Comparison of ENCODE assay signal across 21 cellular contexts in the genomic region with DNA sequence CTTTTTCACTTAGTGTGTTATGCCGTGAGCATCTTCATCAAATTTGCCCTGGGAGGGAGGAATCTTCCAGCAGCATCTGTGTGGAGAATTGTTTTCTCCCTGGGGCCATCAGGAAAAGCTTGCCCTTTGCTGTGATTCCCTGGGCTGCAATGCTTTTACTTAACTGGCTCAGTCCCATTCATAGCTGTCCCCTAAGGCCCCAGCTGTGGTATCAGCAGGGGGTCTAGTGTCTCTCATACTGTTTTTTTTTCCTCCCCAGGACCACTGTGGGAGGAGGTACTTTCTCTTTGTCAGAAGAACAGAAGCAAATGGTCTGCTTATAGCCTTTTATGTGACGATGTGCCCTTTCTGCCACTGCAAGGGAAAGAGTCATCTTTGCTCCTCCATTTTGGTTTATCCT.
DNase-seq lines count a peak whose midpoint lies in the region; ATAC-seq lines count a peak whose summit lies in the region.
"Had no signal": no experiment of that assay in that cellular context is flagged by ENCODE, and none has a peak within 500 bp of the region (broad histone marks: within the 10 kb centered on the region; RNA-seq: fewer than 3 reads in every experiment).

No MANE protein-coding gene starts in this region.

- DNase-seq in COR-L47 (lab: John Stamatoyannopoulos, UW) (peak; percentile 61), ELF-1 (ENCODE audit: low read depth, low spot score) (peak; percentile 87), NCI-H345 treated with DMSO at 0.1 percent for 48 hours (lab: John Stamatoyannopoulos, UW; ENCODE audit: unreplicated experiment) (peak; percentile 76), iPS DF 19.7 (ENCODE audit: low read depth, low spot score) (peak; percentile 20), islet precursor cell (no peak)
- DNase-seq in activated T-cell treated with anti-CD3 and anti-CD28 coated beads, Interleukin-2, amount 50 U/mL, for 72 hours: no peak
- DNase-seq: activated CD4-positive, alpha-beta T cell treated with anti-CD3 and anti-CD28 coated beads, Interleukin-2, amount 50 U/mL, for 4 hours; activated CD4-positive, CD25-positive, alpha-beta regulatory T cell; cortex of kidney; mammary epithelial cell; NCI-H1436; NCI-H526 treated with DMSO at 0.1 percent for 48 hours; PC-3; stimulated activated naive CD8-positive, alpha-beta T cell treated with anti-CD3 and anti-CD28 coated beads, Interleukin-15, amount 100 ng/mL, for 72 hours; SW 1271; tibial artery had no signal

- no peak overlapping the region for H3K27ac Mint-ChIP-seq in activated T-cell treated with anti-CD3 and anti-CD28 coated beads, Interleukin-2, amount 50 U/mL, for 72 hours
- H3K27ac Mint-ChIP-seq: activated naive CD4-positive, alpha-beta T cell treated with anti-CD3 and anti-CD28 coated beads, Interleukin-2, amount 50 U/mL, for 24 hours; CD14-positive monocyte; progenitor cell of endocrine pancreas; stimulated activated naive CD8-positive, alpha-beta T cell treated with anti-CD3 and anti-CD28 coated beads, Interleukin-15, amount 100 ng/mL, for 72 hours had no signal

- ATAC-seq in activated T-cell treated with anti-CD3 and anti-CD28 coated beads, Interleukin-2, amount 50 U/mL, for 72 hours (replicated peaks in 1 of 2): no peak
- ATAC-seq in HG02571 (IDR thresholded peaks at IDR 0.05; ENCODE audit: unreplicated experiment): no peak
- ATAC-seq: PC-3; Right ventricle myocardium inferior; stimulated activated naive CD8-positive, alpha-beta T cell treated with anti-CD3 and anti-CD28 coated beads, Interleukin-15, amount 100 ng/mL, for 72 hours had no signal

- H3K27me3 Mint-ChIP-seq in activated T-cell treated with anti-CD3 and anti-CD28 coated beads, Interleukin-2, amount 50 U/mL, for 72 hours (ENCODE audit: low read depth): no peaks in the 10 kb centered on the region

- no peak overlapping the region for H3K4me3 Mint-ChIP-seq in activated T-cell treated with anti-CD3 and anti-CD28 coated beads, Interleukin-2, amount 50 U/mL, for 72 hours
- H3K4me3 Mint-ChIP-seq: activated naive CD4-positive, alpha-beta T cell treated with anti-CD3 and anti-CD28 coated beads, Interleukin-2, amount 50 U/mL, for 24 hours; CD14-positive monocyte; stimulated activated naive CD8-positive, alpha-beta T cell treated with anti-CD3 and anti-CD28 coated beads, Interleukin-15, amount 100 ng/mL, for 72 hours had no signal

- H3K4me1 Mint-ChIP-seq in activated T-cell treated with anti-CD3 and anti-CD28 coated beads, Interleukin-2, amount 50 U/mL, for 72 hours (ENCODE audit: low read depth): no peaks in the 10 kb centered on the region
- H3K4me1 Mint-ChIP-seq: activated naive CD4-positive, alpha-beta T cell treated with anti-CD3 and anti-CD28 coated beads, Interleukin-2, amount 50 U/mL, for 24 hours; CD14-positive monocyte; stimulated activated naive CD8-positive, alpha-beta T cell treated with anti-CD3 and anti-CD28 coated beads, Interleukin-15, amount 100 ng/mL, for 72 hours had no signal

- peaks cover 0 to 3% of the 10 kb centered on the region in 2 donors for H3K9me3 Mint-ChIP-seq in activated T-cell treated with anti-CD3 and anti-CD28 coated beads, Interleukin-2, amount 50 U/mL, for 72 hours

- no peaks in the 10 kb centered on the region for H3K36me3 Mint-ChIP-seq in activated T-cell treated with anti-CD3 and anti-CD28 coated beads, Interleukin-2, amount 50 U/mL, for 72 hours (ENCODE audit: insufficient read depth in 2 of 2)
- H3K36me3 Mint-ChIP-seq: activated naive CD4-positive, alpha-beta T cell treated with anti-CD3 and anti-CD28 coated beads, Interleukin-2, amount 50 U/mL, for 24 hours; CD14-positive monocyte had no signal

Comparison
In these comparisons a context has a peak if more than half of its experiments do, and no peak if none do; other contexts are left out.
1. DNase-seq: peak in COR-L47 (single experiment), ELF-1 (single experiment), NCI-H345 treated with DMSO at 0.1 percent for 48 hours (single experiment) and iPS DF 19.7 (single experiment); none in islet precursor cell (single experiment) and activated T-cell treated with anti-CD3 and anti-CD28 coated beads, Interleukin-2, amount 50 U/mL, for 72 hours (0 of 2).